Comparison of ENCODE assay signal across 21 cellular contexts in the genomic region with DNA sequence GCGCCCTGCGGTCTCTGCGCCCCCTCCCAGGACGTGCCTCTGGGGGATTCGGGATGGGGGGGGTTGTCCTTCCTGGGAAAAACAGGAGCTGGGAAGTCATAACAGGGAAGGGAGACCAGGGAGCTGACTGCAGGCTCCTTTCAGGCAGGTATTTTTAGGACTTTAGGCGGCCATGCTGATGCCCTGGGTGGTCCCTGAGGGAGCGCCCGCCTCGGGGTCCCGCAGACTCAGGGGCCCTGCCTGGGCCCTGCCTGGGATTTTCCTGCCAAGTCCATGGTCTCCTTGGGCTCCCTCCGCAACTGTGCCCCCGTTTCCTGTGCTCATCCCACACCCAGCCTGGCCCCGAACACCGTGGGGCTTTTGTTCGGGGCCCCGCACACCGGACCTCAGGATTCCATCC.
DNase-seq lines count a peak whose midpoint lies in the region; ATAC-seq and TF ChIP-seq lines count a peak whose summit lies in the region.
"Had no signal": no experiment of that assay in that cellular context is flagged by ENCODE, and none has a peak within 500 bp of the region (broad histone marks: within the 10 kb centered on the region; RNA-seq: fewer than 3 reads in every experiment).

No MANE protein-coding gene starts in this region.

- CTCF ChIA-PET in CD8-positive, alpha-beta T cell (lab: Charles Lee) = no interaction called here
- CTCF ChIA-PET in PC-3 (lab: Charles Lee) = no interaction called here
- CTCF ChIA-PET in CD8-positive, alpha-beta memory T cell (lab: Charles Lee) = no interaction called here

- H3K79me2 ChIP-seq in PC-3 (ENCODE audit: low read length) = no peaks in the 10 kb centered on the region

- no peak overlapping the region for H3K9ac ChIP-seq in BLaER1 treated with 17β-estradiol and CSF1 and Interleukin-3, amounts not matched to agents 10 nM and 100 nM
- H3K9ac ChIP-seq in PC-3 (ENCODE audit: low read length) (no peak overlapping the region), iPS-15b (ENCODE audit: low read depth, low read length) (no peak overlapping the region)

- H3K27me3 ChIP-seq in BLaER1 treated with 17β-estradiol and CSF1 and Interleukin-3, amounts not matched to agents 10 nM and 100 nM = peaks cover 19 to 68% (median 39%) of the 10 kb centered on the region in 11 experiments; a peak in 21 of 22 replicates
- H3K27me3 ChIP-seq in CD8-positive, alpha-beta T cell (ENCODE audit: insufficient read depth, low read length) = no peaks in the 10 kb centered on the region
- H3K27me3 ChIP-seq in PC-3 (ENCODE audit: low read length) (peaks cover 37% of the 10 kb centered on the region), iPS-15b (ENCODE audit: control insufficient read depth, insufficient read depth, low read length) (peaks cover 5% of the 10 kb centered on the region)
- H3K27me3 ChIP-seq in CD8-positive, alpha-beta memory T cell (ENCODE audit: insufficient read depth, low read length, poor library complexity, severe bottlenecking) = no peaks in the 10 kb centered on the region
- H3K27me3 ChIP-seq: Peyer's patch had no signal

- no peak for TF ChIP-seq CTCF in CD8-positive, alpha-beta T cell (IDR thresholded peaks at IDR 0.05)
- no peak for TF ChIP-seq CTCF in PC-3 (conservative IDR thresholded peaks at IDR 0.05; ENCODE audit: low read depth, low read length)

- peak overlapping the region in 9 of 11 experiments; percentile 14 to 51 (median 39); a peak in 15 of 22 replicates for H3K4me2 ChIP-seq in BLaER1 treated with 17β-estradiol and CSF1 and Interleukin-3, amounts not matched to agents 10 nM and 100 nM
- H3K4me2 ChIP-seq in PC-3 (ENCODE audit: low read length) = no peak overlapping the region

- no peak overlapping the region for H2AFZ ChIP-seq in PC-3 (ENCODE audit: low read length)

- no peak overlapping the region for H3K4me3 Mint-ChIP-seq in CD8-positive, alpha-beta T cell
- H3K4me3 Mint-ChIP-seq in CD8-positive, alpha-beta memory T cell = no peak overlapping the region

- no peak overlapping the region for H3K27ac ChIP-seq in BLaER1 treated with 17β-estradiol and CSF1 and Interleukin-3, amounts not matched to agents 10 nM and 100 nM
- no peak overlapping the region for H3K27ac ChIP-seq in CD8-positive, alpha-beta T cell (ENCODE audit: low read depth, low read length)
- no peak overlapping the region for H3K27ac ChIP-seq in PC-3 (ENCODE audit: low read length)
- H3K27ac ChIP-seq in CD8-positive, alpha-beta memory T cell (ENCODE audit: low read depth, low read length) = no peak overlapping the region
- H3K27ac ChIP-seq: C4-2B, Peyer's patch, SK-N-MC had no signal

- POLR2A ChIA-PET in CD8-positive, alpha-beta T cell (lab: Charles Lee) = no interaction called here
- POLR2A ChIA-PET in PC-3 (lab: Charles Lee; ENCODE audit: unreplicated experiment) = no interaction called here
- POLR2A ChIA-PET in CD8-positive, alpha-beta memory T cell (lab: Charles Lee) = no interaction called here

- H3K4me3 ChIP-seq in BLaER1 treated with 17β-estradiol and CSF1 and Interleukin-3, amounts not matched to agents 10 nM and 100 nM = peak overlapping the region in 2 of 10 experiments; percentile 2 to 22; a peak in 2 of 20 replicates
- H3K4me3 ChIP-seq in CD8-positive, alpha-beta T cell (ENCODE audit: low read depth, low read length) = no peak overlapping the region
- H3K4me3 ChIP-seq in PC-3 (ENCODE audit: low read length) (no peak overlapping the region), iPS-15b (ENCODE audit: low read depth, low read length) (peak overlapping the region; percentile 13)
- no peak overlapping the region for H3K4me3 ChIP-seq in CD8-positive, alpha-beta memory T cell (ENCODE audit: low read length)
- H3K4me3 ChIP-seq: MG63, Peyer's patch, SK-N-MC had no signal

- peaks cover 3% of the 10 kb centered on the region for H3K9me3 Mint-ChIP-seq in CD8-positive, alpha-beta T cell
- H3K9me3 Mint-ChIP-seq in CD8-positive, alpha-beta memory T cell = peaks cover 7 to 14% (median 9%) of the 10 kb centered on the region in 5 donors

- peaks cover 8% of the 10 kb centered on the region for H3K4me1 Mint-ChIP-seq in CD8-positive, alpha-beta T cell (ENCODE audit: low read depth)
- peaks cover 16 to 32% (median 30%) of the 10 kb centered on the region in 3 donors for H3K4me1 Mint-ChIP-seq in CD8-positive, alpha-beta memory T cell

- BruUV-seq in PC-3 (replicated peaks; lab: Mats Ljungman, UMichigan) = no TSS peak

- H3K36me3 Mint-ChIP-seq in CD8-positive, alpha-beta T cell = no peaks in the 10 kb centered on the region
- H3K36me3 Mint-ChIP-seq in CD8-positive, alpha-beta memory T cell = no peaks in the 10 kb centered on the region

- H3K36me3 ChIP-seq in BLaER1 treated with 17β-estradiol and CSF1 and Interleukin-3, amounts not matched to agents 10 nM and 100 nM = no peaks in the 10 kb centered on the region
- no peaks in the 10 kb centered on the region for H3K36me3 ChIP-seq in CD8-positive, alpha-beta T cell (ENCODE audit: insufficient read depth, low read length)
- H3K36me3 ChIP-seq in PC-3 (ENCODE audit: low read depth, low read length) (no peaks in the 10 kb centered on the region), iPS-15b (ENCODE audit: control insufficient read depth, insufficient read depth, low read length) (no peaks in the 10 kb centered on the region)
- H3K36me3 ChIP-seq in CD8-positive, alpha-beta memory T cell (ENCODE audit: insufficient read depth, low read length) = no peaks in the 10 kb centered on the region
- H3K36me3 ChIP-seq: MG63, Peyer's patch had no signal

- peaks cover 0 to 4% (median 0%) of the 10 kb centered on the region in 11 experiments; a peak in 1 of 22 replicates for H4K20me1 ChIP-seq in BLaER1 treated with 17β-estradiol and CSF1 and Interleukin-3, amounts not matched to agents 10 nM and 100 nM
- no peaks in the 10 kb centered on the region for H4K20me1 ChIP-seq in PC-3 (ENCODE audit: low read length)

- intact Hi-C loops in CD8-positive, alpha-beta T cell (cut with DNase I, micrococcal nuclease) = loop anchor here in 1 of 2 experiments (5.0 kb wide), 1 partner anchor 84 kb away; the partner anchor contains the start of gene SFSWAP
- intact Hi-C loops in PC-3 (cut with micrococcal nuclease) = no loop called here

- no peak for DNase-seq in CD8-positive, alpha-beta T cell
- no peak for DNase-seq in PC-3
- DNase-seq in NCI-H2029 treated with DMSO at 0.1 percent for 48 hours (lab: John Stamatoyannopoulos, UW) = no peak
- no peak for DNase-seq in CD8-positive, alpha-beta memory T cell
- DNase-seq in SK-N-DZ (ENCODE audit: low spot score) = no peak
- no peak for DNase-seq in NCI-H226
- DNase-seq: Caco-2, DMS153, GOT3, Kasumi-1, MG63, NCI-H1048, NCI-H1436, NCI-H1930, NCI-H446 treated with DMSO at 0.1 percent for 48 hours, Peyer's patch, Right ventricle myocardium superior had no signal

- H3K9me3 ChIP-seq in BLaER1 treated with 17β-estradiol and CSF1 and Interleukin-3, amounts not matched to agents 10 nM and 100 nM (replicated peaks in 1 of 11) = peaks cover 4 to 43% (median 37%) of the 10 kb centered on the region in 11 experiments
- peaks cover 4% of the 10 kb centered on the region for H3K9me3 ChIP-seq in CD8-positive, alpha-beta T cell (ENCODE audit: low read length)
- H3K9me3 ChIP-seq in PC-3 (ENCODE audit: low read length) (no peaks in the 10 kb centered on the region), iPS-15b (ENCODE audit: control insufficient read depth, insufficient read depth, low read length) (no peaks in the 10 kb centered on the region)
- H3K9me3 ChIP-seq in CD8-positive, alpha-beta memory T cell (ENCODE audit: low read length) = peaks cover 3% of the 10 kb centered on the region
- H3K9me3 ChIP-seq: Caco-2, MG63, Peyer's patch had no signal

- no peaks in the 10 kb centered on the region for H3K9me2 ChIP-seq in PC-3 (replicated peaks; ENCODE audit: low read length)

- H3K27me3 Mint-ChIP-seq in CD8-positive, alpha-beta T cell (ENCODE audit: low read depth) = peaks cover 4% of the 10 kb centered on the region
- peaks cover 0 to 7% of the 10 kb centered on the region in 2 donors for H3K27me3 Mint-ChIP-seq in CD8-positive, alpha-beta memory T cell

- H3F3A ChIP-seq in PC-3 (ENCODE audit: low read length, unreplicated experiment) = no peaks in the 10 kb centered on the region

- no peak overlapping the region for H3K27ac Mint-ChIP-seq in CD8-positive, alpha-beta T cell
- H3K27ac Mint-ChIP-seq in CD8-positive, alpha-beta memory T cell = peak overlapping the region in 1 of 8 donors; percentile 86

- ATAC-seq in CD8-positive, alpha-beta T cell = peak; percentile 14
- ATAC-seq in PC-3 = peak; percentile 6; the same call in 1 of the 2 replicates

- H3K4me1 ChIP-seq in BLaER1 treated with 17β-estradiol and CSF1 and Interleukin-3, amounts not matched to agents 10 nM and 100 nM = peaks cover 7 to 29% (median 23%) of the 10 kb centered on the region in 10 experiments
- H3K4me1 ChIP-seq in CD8-positive, alpha-beta T cell (ENCODE audit: insufficient read depth, low read length) = peaks cover 18% of the 10 kb centered on the region
- H3K4me1 ChIP-seq in PC-3 (ENCODE audit: insufficient read depth, low read length) (0 out of 2 replicates have a peak, but pooled peaks cover 4% of the 10 kb centered on the region), iPS-15b (ENCODE audit: control insufficient read depth, insufficient read depth, low read length) (peaks cover 9% of the 10 kb centered on the region)
- H3K4me1 ChIP-seq in CD8-positive, alpha-beta memory T cell (ENCODE audit: insufficient read depth, low read length) = peaks cover 8% of the 10 kb centered on the region
- H3K4me1 ChIP-seq: Peyer's patch had no signal
